In the genomic region with DNA sequence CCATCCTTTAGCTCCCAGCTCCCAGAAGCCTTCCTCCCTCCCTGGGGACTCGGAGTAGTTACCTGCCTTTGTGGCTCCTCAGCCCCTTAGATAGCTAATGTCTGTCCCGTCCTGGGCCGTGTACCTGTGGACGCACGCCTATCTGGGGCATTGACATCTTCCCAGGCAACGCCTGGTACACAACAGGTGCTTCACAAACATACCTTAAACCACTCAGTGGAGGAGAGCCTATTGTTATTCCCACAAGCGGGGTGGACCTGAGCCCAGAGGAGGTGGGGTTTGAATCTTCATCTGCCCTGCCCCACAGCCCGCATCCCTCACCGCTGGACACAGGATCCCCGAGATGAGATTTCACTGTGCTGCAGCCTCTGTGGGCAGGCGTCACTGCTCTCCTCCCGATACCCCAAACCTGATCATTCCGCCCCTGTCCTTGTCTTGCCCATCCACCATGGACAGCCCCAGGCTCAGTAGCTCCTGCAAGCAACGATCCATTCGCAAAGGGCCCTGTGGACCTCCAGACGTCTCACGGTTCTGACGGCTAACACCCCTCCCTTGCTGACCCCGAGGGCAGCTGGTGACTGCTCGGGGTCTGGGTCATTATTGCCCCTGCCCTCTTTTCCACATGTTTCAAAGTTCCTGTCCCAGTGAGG, we compare ENCODE assay signal across 16 cellular contexts.
"Had no signal": no experiment of that assay in that cellular context is flagged by ENCODE, and none has a peak within 500 bp of the region (broad histone marks: within the 10 kb centered on the region; RNA-seq: fewer than 3 reads in every experiment).

No MANE protein-coding gene starts in this region.

- ATAC-seq: activated CD8-positive, alpha-beta T cell treated with anti-CD3 and anti-CD28 coated beads, Interleukin-2, amount 10 ng/mL, durations not matched to agents 7 days and 5 days; left colon; mucosa of descending colon; T-helper 17 cell; WTC11 had no signal

- H3K36me3 Mint-ChIP-seq: immature natural killer cell, WTC11 had no signal

- H3K9me3 ChIP-seq: adrenal gland, mucosa of descending colon, thyroid gland, vagina had no signal

- H3K4me3 Mint-ChIP-seq: activated CD8-positive, alpha-beta T cell treated with anti-CD3 and anti-CD28 coated beads, Interleukin-2, amount 10 ng/mL, durations not matched to agents 7 days and 5 days; activated T-helper 1 cell treated with anti-CD3 and anti-CD28 coated beads, Interleukin-12 subunit alpha, Interleukin-12 subunit beta, Interleukin-2, Interleukin-4 antibody, amounts not matched to agents 30 ng/mL and 10 ng/mL and 1 ng/mL, durations not matched to agents 14 hours and 24 hours and 36 hours; immature natural killer cell; nephron; T-helper 17 cell; WTC11 had no signal

- H3K4me3 ChIP-seq: adrenal gland, mucosa of descending colon, skin epidermis, thyroid gland, vagina had no signal

- H3K27me3 ChIP-seq: adrenal gland, thyroid gland, vagina had no signal

- H3K4me1 ChIP-seq: thyroid gland, vagina had no signal

- H3K9me3 Mint-ChIP-seq: activated T-helper 1 cell treated with anti-CD3 and anti-CD28 coated beads, Interleukin-12 subunit alpha, Interleukin-12 subunit beta, Interleukin-2, Interleukin-4 antibody, amounts not matched to agents 30 ng/mL and 10 ng/mL and 1 ng/mL, durations not matched to agents 14 hours and 24 hours and 36 hours; nephron; WTC11 had no signal

- H3K4me1 Mint-ChIP-seq: immature natural killer cell, T-helper 17 cell had no signal

- DNase-seq: activated CD4-positive, alpha-beta T cell treated with anti-CD3 and anti-CD28 coated beads for 48 hours; activated CD8-positive, alpha-beta memory T cell treated with anti-CD3 and anti-CD28 coated beads, Interleukin-2, amount 50 U/mL, for 48 hours; activated CD8-positive, alpha-beta T cell treated with anti-CD3 and anti-CD28 coated beads, Interleukin-2, amount 10 ng/mL, durations not matched to agents 7 days and 5 days; activated naive CD4-positive, alpha-beta T cell treated with Interleukin-2 at 50 U/mL for 16 hours; adrenal gland; dermis blood vessel endothelial cell; immature natural killer cell; left colon; T-helper 17 cell; thyroid gland had no signal

- H3K27ac Mint-ChIP-seq: activated CD8-positive, alpha-beta T cell treated with anti-CD3 and anti-CD28 coated beads, Interleukin-2, amount 10 ng/mL, durations not matched to agents 7 days and 5 days; activated T-helper 1 cell treated with anti-CD3 and anti-CD28 coated beads, Interleukin-12 subunit alpha, Interleukin-12 subunit beta, Interleukin-2, Interleukin-4 antibody, amounts not matched to agents 30 ng/mL and 10 ng/mL and 1 ng/mL, durations not matched to agents 14 hours and 24 hours and 36 hours; T-helper 17 cell; WTC11 had no signal

- H3K27ac ChIP-seq: adrenal gland, skin epidermis, thyroid gland, vagina had no signal

- H3K36me3 ChIP-seq: adrenal gland, thyroid gland, vagina had no signal
